Comparison of ENCODE assay signal across 17 cellular contexts in the genomic region with DNA sequence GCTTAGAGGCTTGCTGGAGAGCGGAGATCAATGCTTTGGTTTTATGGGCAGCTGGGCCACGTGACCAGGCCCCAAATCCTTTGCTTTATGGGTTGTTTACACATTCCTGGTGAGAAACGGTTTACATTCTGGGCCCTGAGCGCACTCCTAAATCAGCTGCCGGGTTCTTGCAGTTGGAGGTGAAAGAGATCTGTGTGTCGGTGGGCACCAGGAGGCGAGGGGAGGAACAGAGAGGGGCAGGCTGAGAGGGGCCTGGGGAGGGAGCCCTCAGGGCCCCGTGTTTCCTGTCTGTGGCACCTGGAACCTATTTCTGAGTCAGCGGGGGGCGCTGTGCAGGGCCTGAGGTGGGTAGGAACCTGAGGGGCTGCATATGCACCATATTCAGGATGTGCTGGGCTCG.
DNase-seq lines count a peak whose midpoint lies in the region; ATAC-seq, FAIRE-seq and TF ChIP-seq lines count a peak whose summit lies in the region.
"Had no signal": no experiment of that assay in that cellular context is flagged by ENCODE, and none has a peak within 500 bp of the region (broad histone marks: within the 10 kb centered on the region; RNA-seq: fewer than 3 reads in every experiment).

No MANE protein-coding gene starts in this region.

- TF ChIP-seq CTCF in GM12865 (IDR thresholded peaks at IDR 0.05; ENCODE audit: insufficient read depth, low read depth, low read length, missing control alignments) (peak; percentile 53), HFFc6 (IDR thresholded peaks at IDR 0.05) (peak; percentile 18; the same call in 1 of the 2 replicates), bronchial epithelial cell (IDR thresholded peaks at IDR 0.05; ENCODE audit: insufficient read depth, low read length, severe bottlenecking) (peak; percentile 19), neural progenitor cell (IDR thresholded peaks at IDR 0.05) (no peak), left lung (IDR thresholded peaks at IDR 0.05) (no peak)

- H3K9ac ChIP-seq in neural progenitor cell = no peak overlapping the region

- H3K79me2 ChIP-seq in neural progenitor cell (ENCODE audit: low read depth) = no peaks in the 10 kb centered on the region

- H3K36me3 Mint-ChIP-seq in HFFc6 (ENCODE audit: low read depth) (no peaks in the 10 kb centered on the region), neural progenitor cell (no peaks in the 10 kb centered on the region)
- H3K36me3 Mint-ChIP-seq: CD8-positive, alpha-beta memory T cell; naive thymus-derived CD4-positive, alpha-beta T cell had no signal

- intact Hi-C loops in left lung (cut with DNase I) = no loop called here

- H3K9me3 Mint-ChIP-seq in HFFc6 (no peaks in the 10 kb centered on the region), neural progenitor cell (no peaks in the 10 kb centered on the region)
- H3K9me3 Mint-ChIP-seq: CD8-positive, alpha-beta memory T cell; stimulated activated naive CD8-positive, alpha-beta T cell treated with anti-CD3 and anti-CD28 coated beads, Interleukin-15, Interleukin-2, amounts not matched to agents 100 ng/mL and 50 ng/mL, for 24 hours had no signal

- no peaks in the 10 kb centered on the region for H4K20me1 ChIP-seq in neural progenitor cell (ENCODE audit: low read depth)

- no peak for ATAC-seq in left lung
- ATAC-seq: left lobe of liver; naive thymus-derived CD4-positive, alpha-beta T cell had no signal

- no peak overlapping the region for H3K4me3 ChIP-seq in GM12865 (ENCODE audit: low read depth, low read length)
- no peak overlapping the region for H3K4me3 ChIP-seq in bronchial epithelial cell (ENCODE audit: low read depth, low read length)
- no peak overlapping the region for H3K4me3 ChIP-seq in neural progenitor cell
- no peak overlapping the region for H3K4me3 ChIP-seq in left lung

- no peak overlapping the region for H3K27ac Mint-ChIP-seq in HFFc6
- no peak overlapping the region for H3K27ac Mint-ChIP-seq in neural progenitor cell
- H3K27ac Mint-ChIP-seq: CD8-positive, alpha-beta memory T cell; naive thymus-derived CD4-positive, alpha-beta T cell; stimulated activated naive CD8-positive, alpha-beta T cell treated with anti-CD3 and anti-CD28 coated beads, Interleukin-15, Interleukin-2, amounts not matched to agents 100 ng/mL and 50 ng/mL, for 24 hours had no signal

- DNase-seq in GM12865 (ENCODE audit: low read depth) = peak; percentile 48
- no peak for DNase-seq in HFFc6
- DNase-seq in bronchial epithelial cell (ENCODE audit: low read depth) = no peak
- no peak for DNase-seq in neural progenitor cell (ENCODE audit: low spot score)
- no peak for DNase-seq in left lung
- DNase-seq in HT-29 (ENCODE audit: low spot score) = no peak
- no peak for DNase-seq in DMS79 treated with DMSO at 0.1 percent for 48 hours (lab: John Stamatoyannopoulos, UW)
- DNase-seq: activated naive CD4-positive, alpha-beta T cell treated with Interleukin-2 at 50 U/mL for 16 hours; CD8-positive, alpha-beta memory T cell; central memory CD4-positive, alpha-beta T cell; naive thymus-derived CD4-positive, alpha-beta T cell; NCI-H1930; NCI-H82; SHP77 treated with DMSO at 0.1 percent for 48 hours had no signal

- no peaks in the 10 kb centered on the region for H3K9me3 ChIP-seq in neural progenitor cell (ENCODE audit: low read depth)
- H3K9me3 ChIP-seq in left lung = no peaks in the 10 kb centered on the region

- H3K27me3 Mint-ChIP-seq in HFFc6 (ENCODE audit: insufficient read depth) = peaks cover 41% of the 10 kb centered on the region
- peaks cover 6% of the 10 kb centered on the region for H3K27me3 Mint-ChIP-seq in neural progenitor cell (ENCODE audit: insufficient read depth, low read depth)

- no peak for FAIRE-seq in bronchial epithelial cell (lab: Jason Lieb, UNC)
- FAIRE-seq: TTC549 had no signal

- H3K4me1 ChIP-seq in neural progenitor cell (peaks cover 7% of the 10 kb centered on the region), left lung (no peaks in the 10 kb centered on the region)

- H3K27ac ChIP-seq in neural progenitor cell (no peak overlapping the region), left lung (no peak overlapping the region)

- H3K27me3 ChIP-seq in bronchial epithelial cell (ENCODE audit: control insufficient read depth, insufficient read depth, low read length) (no peaks in the 10 kb centered on the region), neural progenitor cell (no peaks in the 10 kb centered on the region), left lung (peaks cover 0 to 42% of the 10 kb centered on the region in 2 donors)

- H3K36me3 ChIP-seq in bronchial epithelial cell (ENCODE audit: control insufficient read depth, insufficient read depth, low read length) (no peaks in the 10 kb centered on the region), neural progenitor cell (no peaks in the 10 kb centered on the region), left lung (no peaks in the 10 kb centered on the region)

- H2AFZ ChIP-seq in neural progenitor cell (replicated peaks) = peak overlapping the region; percentile 95

- H3K4me1 Mint-ChIP-seq in HFFc6 (ENCODE audit: low read depth) (peaks cover 8% of the 10 kb centered on the region; the same call in 1 of the 2 replicates), neural progenitor cell (peaks cover 4% of the 10 kb centered on the region)
- H3K4me1 Mint-ChIP-seq: CD8-positive, alpha-beta memory T cell; naive thymus-derived CD4-positive, alpha-beta T cell had no signal

- no peaks in the 10 kb centered on the region for H3F3A ChIP-seq in neural progenitor cell (ENCODE audit: low read depth)

- H3K4me2 ChIP-seq in neural progenitor cell = peak overlapping the region; percentile 37

- no peak overlapping the region for H3K4me3 Mint-ChIP-seq in HFFc6
- no peak overlapping the region for H3K4me3 Mint-ChIP-seq in neural progenitor cell
- H3K4me3 Mint-ChIP-seq: CD8-positive, alpha-beta memory T cell; naive thymus-derived CD4-positive, alpha-beta T cell; stimulated activated naive CD8-positive, alpha-beta T cell treated with anti-CD3 and anti-CD28 coated beads, Interleukin-15, Interleukin-2, amounts not matched to agents 100 ng/mL and 50 ng/mL, for 24 hours had no signal

Comparison
In these comparisons a context has a peak if more than half of its experiments do, and no peak if none do; other contexts are left out.
1. CTCF ChIP-seq: peak in GM12865 (single experiment), HFFc6 (single experiment) and bronchial epithelial cell (single experiment); none in neural progenitor cell (single experiment) and left lung (0 of 2).